In genomic region chr3:65742914-65743313, GRCh38 we compare ENCODE assay signal across 26 cellular contexts.
A peak's percentile ranks its signal among the peaks of the same experiment; 100 is the strongest.
DNase-seq lines count a peak whose midpoint lies in the region; ATAC-seq, FAIRE-seq and TF ChIP-seq lines count a peak whose summit lies in the region.
"Had no signal": no experiment of that assay in that cellular context is flagged by ENCODE, and none has a peak within 500 bp of the region (broad histone marks: within the 10 kb centered on the region; RNA-seq: fewer than 3 reads in every experiment).

No MANE protein-coding gene starts in this region.

- no peak overlapping the region for H3K4me3 Mint-ChIP-seq in astrocyte (ENCODE audit: unreplicated experiment)
- H3K4me3 Mint-ChIP-seq: CD4-positive, alpha-beta T cell had no signal

- peaks cover 13% of the 10 kb centered on the region; the same call in 1 of the 2 replicates for H3K79me2 ChIP-seq in GM23248 (ENCODE audit: insufficient read depth)
- no peaks in the 10 kb centered on the region for H3K79me2 ChIP-seq in astrocyte (ENCODE audit: insufficient read depth, low read length)

- H3K4me1 ChIP-seq in GM23248 (ENCODE audit: insufficient read depth) (peaks cover 10% of the 10 kb centered on the region; the same call in 1 of the 2 replicates), astrocyte (ENCODE audit: insufficient read depth, low read length) (no peaks in the 10 kb centered on the region), left ventricle myocardium inferior (peaks cover 16% of the 10 kb centered on the region)
- H3K4me1 ChIP-seq: BLaER1, Peyer's patch had no signal

- ATAC-seq in HG02870 (IDR thresholded peaks at IDR 0.05; ENCODE audit: unreplicated experiment): no peak
- ATAC-seq: HCT116 had no signal

- H2AFZ ChIP-seq in GM23248: no peak overlapping the region
- H2AFZ ChIP-seq in astrocyte (ENCODE audit: low read depth, low read length): no peak overlapping the region

- peak overlapping the region; percentile 47 for H3K27ac Mint-ChIP-seq in astrocyte (ENCODE audit: unreplicated experiment)
- H3K27ac Mint-ChIP-seq: CD4-positive, alpha-beta T cell had no signal

- H3K27me3 Mint-ChIP-seq in astrocyte (ENCODE audit: low read depth, unreplicated experiment): no peaks in the 10 kb centered on the region
- H3K27me3 Mint-ChIP-seq: CD4-positive, alpha-beta T cell had no signal

- no peaks in the 10 kb centered on the region for H3F3A ChIP-seq in GM23248 (ENCODE audit: insufficient read depth)

- H3K9me3 ChIP-seq in GM23248 (ENCODE audit: low read depth) (no peaks in the 10 kb centered on the region), astrocyte (ENCODE audit: insufficient read depth, low read depth, low read length) (no peaks in the 10 kb centered on the region), left ventricle myocardium inferior (replicated peaks) (no peaks in the 10 kb centered on the region)
- H3K9me3 ChIP-seq: MG63, Peyer's patch had no signal

- H3K4me2 ChIP-seq in GM23248 (ENCODE audit: unreplicated experiment) (no peak overlapping the region), astrocyte (ENCODE audit: low read length) (no peak overlapping the region)
- H3K4me2 ChIP-seq: BLaER1 had no signal

- DNase-seq in GM23248 (peak; percentile 46), M059J (ENCODE audit: low read depth) (peak; percentile 27), astrocyte (ENCODE audit: low read depth) (peak; percentile 60), hepatic stellate cell (ENCODE audit: low spot score) (peak; percentile 14), GM03348 (ENCODE audit: low spot score) (no peak), medulla oblongata (ENCODE audit: extremely low spot score) (no peak), left ventricle myocardium inferior (no peak)
- DNase-seq: CD4-positive, alpha-beta T cell; COR-L47; DMS 273 treated with DMSO at 0.1 percent for 48 hours; DMS79 treated with DMSO at 0.1 percent for 48 hours; GOT3; Kasumi-1; MG63; NCI-H1436; NCI-H187 treated with DMSO at 0.1 percent for 48 hours; NCI-H2107; NCI-H2227 treated with DMSO at 0.1 percent for 48 hours; NCI-H524; NCI-H82; Peyer's patch had no signal

- H3K27me3 ChIP-seq in GM23248 (replicated peaks; ENCODE audit: insufficient read depth) (no peaks in the 10 kb centered on the region), astrocyte (ENCODE audit: insufficient read depth, low read length) (no peaks in the 10 kb centered on the region), left ventricle myocardium inferior (ENCODE audit: low read depth) (no peaks in the 10 kb centered on the region)
- H3K27me3 ChIP-seq: BLaER1, MG63, Peyer's patch had no signal

- in situ Hi-C loops in GM23248 (cut with MboI): loop anchor here (25.0 kb wide), 1 partner anchor 1206 kb away; no protein-coding TSS in a partner anchor

- no peaks in the 10 kb centered on the region for H3K9me3 Mint-ChIP-seq in astrocyte (ENCODE audit: unreplicated experiment)
- H3K9me3 Mint-ChIP-seq: CD4-positive, alpha-beta T cell had no signal

- no peak for FAIRE-seq in astrocyte (lab: Jason Lieb, UNC)
- FAIRE-seq: G401.6, GM18507 had no signal

- no peak for TF ChIP-seq CTCF in astrocyte (IDR thresholded peaks at IDR 0.05; ENCODE audit: insufficient read depth, low read depth, low read length)
- TF ChIP-seq CTCF in left ventricle myocardium inferior (IDR thresholded peaks at IDR 0.05; ENCODE audit: borderline replicate concordance): no peak

- no peak overlapping the region for H3K27ac ChIP-seq in GM23248
- H3K27ac ChIP-seq in astrocyte (ENCODE audit: low read depth, low read length): no peak overlapping the region
- H3K27ac ChIP-seq in left ventricle myocardium inferior (replicated peaks): no peak overlapping the region
- H3K27ac ChIP-seq: BLaER1, Peyer's patch had no signal

- H3K9ac ChIP-seq in GM23248 (no peak overlapping the region), astrocyte (ENCODE audit: low read length) (no peak overlapping the region)
- H3K9ac ChIP-seq: BLaER1 had no signal

- H3K4me3 ChIP-seq in GM23248 (no peak overlapping the region), astrocyte (ENCODE audit: insufficient read depth, low read depth, low read length) (no peak overlapping the region), left ventricle myocardium inferior (no peak overlapping the region)
- H3K4me3 ChIP-seq: BLaER1, MG63, Peyer's patch had no signal

- H3K36me3 ChIP-seq in GM23248 (ENCODE audit: low read depth) (no peaks in the 10 kb centered on the region), astrocyte (ENCODE audit: insufficient read depth, low read length) (no peaks in the 10 kb centered on the region), left ventricle myocardium inferior (no peaks in the 10 kb centered on the region)
- H3K36me3 ChIP-seq: BLaER1, MG63, Peyer's patch had no signal

- WGBS in GM23248 (ENCODE audit: low coverage in 1 of 2, low lambda C conversion rate in 2 of 2, missing lambda C conversion rate in 2 of 2), 2 experiments: 9 to 14% methylated on average over 1 of the region's 1 CpG

- no peaks in the 10 kb centered on the region; the same call in 1 of the 2 replicates for H4K20me1 ChIP-seq in GM23248 (ENCODE audit: insufficient read depth)
- peaks cover 4% of the 10 kb centered on the region for H4K20me1 ChIP-seq in astrocyte (ENCODE audit: insufficient read depth, low read length)
- H4K20me1 ChIP-seq: BLaER1 had no signal

- no peaks in the 10 kb centered on the region for H3K9me2 ChIP-seq in GM23248 (ENCODE audit: insufficient read depth)

- peaks cover 10% of the 10 kb centered on the region for H3K4me1 Mint-ChIP-seq in astrocyte (ENCODE audit: low read depth, unreplicated experiment)

- intact Hi-C loops in left ventricle myocardium inferior (cut with micrococcal nuclease): no loop called here

- no peaks in the 10 kb centered on the region for H3K36me3 Mint-ChIP-seq in astrocyte (ENCODE audit: low read depth, unreplicated experiment)

Comparison
In these comparisons a context has a peak if more than half of its experiments do, and no peak if none do; other contexts are left out.
1. DNase-seq: peak in GM23248 (single experiment), M059J (single experiment), astrocyte (single experiment) and hepatic stellate cell (single experiment); none in GM03348 (single experiment), medulla oblongata (single experiment) and left ventricle myocardium inferior (single experiment).